Comparison of ENCODE assay signal across 1 cellular context in the genomic region with DNA sequence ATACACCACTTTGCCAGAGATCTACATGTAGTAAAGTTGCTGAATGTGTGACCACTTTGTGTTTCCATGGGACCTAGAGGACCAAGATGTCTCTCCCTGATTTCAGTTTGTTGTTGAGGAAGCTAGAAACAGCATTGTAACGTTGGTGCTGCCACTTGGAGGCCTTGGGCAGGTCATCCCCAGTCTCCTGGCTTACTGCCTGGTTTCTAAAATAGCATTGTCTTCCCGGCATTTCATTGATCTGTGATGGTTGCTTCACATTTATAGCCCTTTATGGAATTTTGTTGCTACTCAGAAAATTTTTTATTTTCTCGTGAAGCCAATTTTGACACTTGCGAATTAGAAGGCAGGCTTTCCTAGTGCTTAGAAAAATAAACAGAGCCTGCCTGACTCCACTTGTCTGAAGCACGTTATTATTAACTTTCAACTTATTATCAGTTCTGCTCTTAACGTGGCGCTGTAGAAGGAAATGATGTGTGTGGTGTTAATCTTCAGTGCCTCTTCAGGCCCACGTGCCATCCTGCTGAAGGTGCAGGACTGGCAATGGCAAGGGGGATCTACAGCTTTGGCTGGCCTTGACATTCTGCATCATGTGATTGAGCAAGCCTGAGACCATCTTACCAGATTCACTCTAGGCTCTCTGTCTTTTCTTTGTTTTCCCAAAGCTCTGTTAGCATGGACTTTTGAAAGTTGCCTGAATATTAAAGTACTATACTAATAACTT.
TF ChIP-seq lines count a peak whose summit lies in the region.

No MANE protein-coding gene starts in this region.

TF ChIP-seq in GM23338, 12 proteins besides CTCF, POLR2A, EP300 and RAD21:
- TF ChIP-seq, protein P1, sequence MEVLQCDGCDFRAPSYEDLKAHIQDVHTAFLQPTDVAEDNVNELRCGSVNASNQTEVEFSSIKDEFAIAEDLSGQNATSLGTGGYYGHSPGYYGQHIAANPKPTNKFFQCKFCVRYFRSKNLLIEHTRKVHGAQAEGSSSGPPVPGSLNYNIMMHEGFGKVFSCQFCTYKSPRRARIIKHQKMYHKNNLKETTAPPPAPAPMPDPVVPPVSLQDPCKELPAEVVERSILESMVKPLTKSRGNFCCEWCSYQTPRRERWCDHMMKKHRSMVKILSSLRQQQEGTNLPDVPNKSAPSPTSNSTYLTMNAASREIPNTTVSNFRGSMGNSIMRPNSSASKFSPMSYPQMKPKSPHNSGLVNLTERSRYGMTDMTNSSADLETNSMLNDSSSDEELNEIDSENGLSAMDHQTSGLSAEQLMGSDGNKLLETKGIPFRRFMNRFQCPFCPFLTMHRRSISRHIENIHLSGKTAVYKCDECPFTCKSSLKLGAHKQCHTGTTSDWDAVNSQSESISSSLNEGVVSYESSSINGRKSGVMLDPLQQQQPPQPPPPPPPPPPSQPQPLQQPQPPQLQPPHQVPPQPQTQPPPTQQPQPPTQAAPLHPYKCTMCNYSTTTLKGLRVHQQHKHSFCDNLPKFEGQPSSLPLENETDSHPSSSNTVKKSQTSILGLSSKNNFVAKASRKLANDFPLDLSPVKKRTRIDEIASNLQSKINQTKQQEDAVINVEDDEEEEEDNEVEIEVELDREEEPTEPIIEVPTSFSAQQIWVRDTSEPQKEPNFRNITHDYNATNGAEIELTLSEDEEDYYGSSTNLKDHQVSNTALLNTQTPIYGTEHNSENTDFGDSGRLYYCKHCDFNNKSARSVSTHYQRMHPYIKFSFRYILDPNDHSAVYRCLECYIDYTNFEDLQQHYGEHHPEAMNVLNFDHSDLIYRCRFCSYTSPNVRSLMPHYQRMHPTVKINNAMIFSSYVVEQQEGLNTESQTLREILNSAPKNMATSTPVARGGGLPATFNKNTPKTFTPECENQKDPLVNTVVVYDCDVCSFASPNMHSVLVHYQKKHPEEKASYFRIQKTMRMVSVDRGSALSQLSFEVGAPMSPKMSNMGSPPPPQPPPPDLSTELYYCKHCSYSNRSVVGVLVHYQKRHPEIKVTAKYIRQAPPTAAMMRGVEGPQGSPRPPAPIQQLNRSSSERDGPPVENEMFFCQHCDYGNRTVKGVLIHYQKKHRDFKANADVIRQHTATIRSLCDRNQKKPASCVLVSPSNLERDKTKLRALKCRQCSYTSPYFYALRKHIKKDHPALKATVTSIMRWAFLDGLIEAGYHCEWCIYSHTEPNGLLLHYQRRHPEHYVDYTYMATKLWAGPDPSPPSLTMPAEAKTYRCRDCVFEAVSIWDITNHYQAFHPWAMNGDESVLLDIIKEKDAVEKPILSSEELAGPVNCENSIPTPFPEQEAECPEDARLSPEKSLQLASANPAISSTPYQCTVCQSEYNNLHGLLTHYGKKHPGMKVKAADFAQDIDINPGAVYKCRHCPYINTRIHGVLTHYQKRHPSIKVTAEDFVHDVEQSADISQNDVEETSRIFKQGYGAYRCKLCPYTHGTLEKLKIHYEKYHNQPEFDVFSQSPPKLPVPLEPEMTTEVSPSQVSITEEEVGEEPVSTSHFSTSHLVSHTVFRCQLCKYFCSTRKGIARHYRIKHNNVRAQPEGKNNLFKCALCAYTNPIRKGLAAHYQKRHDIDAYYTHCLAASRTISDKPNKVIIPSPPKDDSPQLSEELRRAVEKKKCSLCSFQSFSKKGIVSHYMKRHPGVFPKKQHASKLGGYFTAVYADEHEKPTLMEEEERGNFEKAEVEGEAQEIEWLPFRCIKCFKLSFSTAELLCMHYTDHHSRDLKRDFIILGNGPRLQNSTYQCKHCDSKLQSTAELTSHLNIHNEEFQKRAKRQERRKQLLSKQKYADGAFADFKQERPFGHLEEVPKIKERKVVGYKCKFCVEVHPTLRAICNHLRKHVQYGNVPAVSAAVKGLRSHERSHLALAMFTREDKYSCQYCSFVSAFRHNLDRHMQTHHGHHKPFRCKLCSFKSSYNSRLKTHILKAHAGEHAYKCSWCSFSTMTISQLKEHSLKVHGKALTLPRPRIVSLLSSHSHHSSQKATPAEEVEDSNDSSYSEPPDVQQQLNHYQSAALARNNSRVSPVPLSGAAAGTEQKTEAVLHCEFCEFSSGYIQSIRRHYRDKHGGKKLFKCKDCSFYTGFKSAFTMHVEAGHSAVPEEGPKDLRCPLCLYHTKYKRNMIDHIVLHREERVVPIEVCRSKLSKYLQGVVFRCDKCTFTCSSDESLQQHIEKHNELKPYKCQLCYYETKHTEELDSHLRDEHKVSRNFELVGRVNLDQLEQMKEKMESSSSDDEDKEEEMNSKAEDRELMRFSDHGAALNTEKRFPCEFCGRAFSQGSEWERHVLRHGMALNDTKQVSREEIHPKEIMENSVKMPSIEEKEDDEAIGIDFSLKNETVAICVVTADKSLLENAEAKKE (CRISPR knock-in tag; IDR thresholded peaks at IDR 0.05): no peak
- TF ChIP-seq NANOG (IDR thresholded peaks at IDR 0.05; ENCODE audit: borderline replicate concordance): no peak
- no peak for TF ChIP-seq STAT1 (IDR thresholded peaks at IDR 0.05; ENCODE audit: unreplicated experiment)
- TF ChIP-seq, protein P2, sequence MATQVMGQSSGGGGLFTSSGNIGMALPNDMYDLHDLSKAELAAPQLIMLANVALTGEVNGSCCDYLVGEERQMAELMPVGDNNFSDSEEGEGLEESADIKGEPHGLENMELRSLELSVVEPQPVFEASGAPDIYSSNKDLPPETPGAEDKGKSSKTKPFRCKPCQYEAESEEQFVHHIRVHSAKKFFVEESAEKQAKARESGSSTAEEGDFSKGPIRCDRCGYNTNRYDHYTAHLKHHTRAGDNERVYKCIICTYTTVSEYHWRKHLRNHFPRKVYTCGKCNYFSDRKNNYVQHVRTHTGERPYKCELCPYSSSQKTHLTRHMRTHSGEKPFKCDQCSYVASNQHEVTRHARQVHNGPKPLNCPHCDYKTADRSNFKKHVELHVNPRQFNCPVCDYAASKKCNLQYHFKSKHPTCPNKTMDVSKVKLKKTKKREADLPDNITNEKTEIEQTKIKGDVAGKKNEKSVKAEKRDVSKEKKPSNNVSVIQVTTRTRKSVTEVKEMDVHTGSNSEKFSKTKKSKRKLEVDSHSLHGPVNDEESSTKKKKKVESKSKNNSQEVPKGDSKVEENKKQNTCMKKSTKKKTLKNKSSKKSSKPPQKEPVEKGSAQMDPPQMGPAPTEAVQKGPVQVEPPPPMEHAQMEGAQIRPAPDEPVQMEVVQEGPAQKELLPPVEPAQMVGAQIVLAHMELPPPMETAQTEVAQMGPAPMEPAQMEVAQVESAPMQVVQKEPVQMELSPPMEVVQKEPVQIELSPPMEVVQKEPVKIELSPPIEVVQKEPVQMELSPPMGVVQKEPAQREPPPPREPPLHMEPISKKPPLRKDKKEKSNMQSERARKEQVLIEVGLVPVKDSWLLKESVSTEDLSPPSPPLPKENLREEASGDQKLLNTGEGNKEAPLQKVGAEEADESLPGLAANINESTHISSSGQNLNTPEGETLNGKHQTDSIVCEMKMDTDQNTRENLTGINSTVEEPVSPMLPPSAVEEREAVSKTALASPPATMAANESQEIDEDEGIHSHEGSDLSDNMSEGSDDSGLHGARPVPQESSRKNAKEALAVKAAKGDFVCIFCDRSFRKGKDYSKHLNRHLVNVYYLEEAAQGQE (IDR thresholded peaks at IDR 0.05; ENCODE audit: unreplicated experiment): no peak
- TF ChIP-seq ZNF331 (CRISPR knock-in tag; IDR thresholded peaks at IDR 0.05; ENCODE audit: low read depth): no peak
- TF ChIP-seq, protein P3, sequence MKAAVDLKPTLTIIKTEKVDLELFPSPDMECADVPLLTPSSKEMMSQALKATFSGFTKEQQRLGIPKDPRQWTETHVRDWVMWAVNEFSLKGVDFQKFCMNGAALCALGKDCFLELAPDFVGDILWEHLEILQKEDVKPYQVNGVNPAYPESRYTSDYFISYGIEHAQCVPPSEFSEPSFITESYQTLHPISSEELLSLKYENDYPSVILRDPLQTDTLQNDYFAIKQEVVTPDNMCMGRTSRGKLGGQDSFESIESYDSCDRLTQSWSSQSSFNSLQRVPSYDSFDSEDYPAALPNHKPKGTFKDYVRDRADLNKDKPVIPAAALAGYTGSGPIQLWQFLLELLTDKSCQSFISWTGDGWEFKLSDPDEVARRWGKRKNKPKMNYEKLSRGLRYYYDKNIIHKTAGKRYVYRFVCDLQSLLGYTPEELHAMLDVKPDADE (IDR thresholded peaks at IDR 0.05): no peak
- no peak for TF ChIP-seq EZH2phosphoT487 (IDR thresholded peaks at IDR 0.05; ENCODE audit: unreplicated experiment)
- no peak for TF ChIP-seq POLR2AphosphoS5 (IDR thresholded peaks at IDR 0.05; ENCODE audit: low read depth)
- TF ChIP-seq JUNB (IDR thresholded peaks at IDR 0.05; ENCODE audit: unreplicated experiment): no peak
- TF ChIP-seq EZH2 (IDR thresholded peaks at IDR 0.05; ENCODE audit: low read depth, unreplicated experiment): no peak
- TF ChIP-seq CREB1 (CRISPR knock-in tag; IDR thresholded peaks at IDR 0.05; ENCODE audit: low read depth): no peak
- TF ChIP-seq ZNF114 (CRISPR knock-in tag; IDR thresholded peaks at IDR 0.05): no peak
TF ChIP-seq in GM23338: peak in this region for 0.
